In the genomic region with DNA sequence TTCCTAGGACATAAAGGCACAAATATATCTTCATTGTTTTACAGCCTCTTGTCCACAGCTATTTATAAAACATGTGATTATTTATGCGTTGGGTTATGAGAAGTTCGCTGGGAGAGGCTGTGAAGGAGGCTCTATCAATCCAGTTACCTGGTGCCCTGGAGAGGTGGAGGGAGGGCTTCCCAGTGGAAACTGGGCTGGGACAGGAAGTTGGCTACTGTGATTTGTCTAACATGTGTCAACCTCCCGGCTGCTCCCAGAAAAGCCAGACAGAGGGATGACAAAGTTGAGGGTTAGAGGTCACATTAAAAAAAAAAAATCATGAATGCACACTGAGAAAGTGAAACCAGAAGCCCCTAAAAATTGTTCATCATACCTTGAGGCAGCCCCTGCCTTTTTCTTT, we compare ENCODE assay signal across 8 cellular contexts.
DNase-seq lines count a peak whose midpoint lies in the region; ATAC-seq, FAIRE-seq and TF ChIP-seq lines count a peak whose summit lies in the region.

No MANE protein-coding gene starts in this region.

- H2BK15ac ChIP-seq in H1 (ENCODE audit: low read length), result no peak overlapping the region

- no TSS peak for BruUV-seq in HepG2 (replicated peaks; lab: Mats Ljungman, UMichigan)

- H3K9me3 ChIP-seq in liver (ENCODE audit: control insufficient read depth in 4 of 4, low read length in 3 of 4), result no peaks in the 10 kb centered on the region
- no peaks in the 10 kb centered on the region for H3K9me3 ChIP-seq in HepG2 (ENCODE audit: low read length)
- no peaks in the 10 kb centered on the region for H3K9me3 ChIP-seq in H1 (ENCODE audit: insufficient read depth in 2 of 2, low read depth in 1 of 2, low read length in 1 of 2)
- H3K9me3 ChIP-seq in naive thymus-derived CD4-positive, alpha-beta T cell (ENCODE audit: control insufficient read depth in 2 of 3, low read length in 3 of 3), result no peaks in the 10 kb centered on the region
- no peaks in the 10 kb centered on the region for H3K9me3 ChIP-seq in vagina

- H4K20me1 ChIP-seq in HepG2 (ENCODE audit: insufficient read depth, low read length) (no peaks in the 10 kb centered on the region), H1 (replicated peaks in 1 of 2; ENCODE audit: control insufficient read depth in 1 of 2, insufficient read depth in 2 of 2, low read length in 2 of 2) (no peaks in the 10 kb centered on the region)

- H3K36me3 ChIP-seq in liver (ENCODE audit: control insufficient read depth in 4 of 4, insufficient read depth in 3 of 4, low read depth in 1 of 4, low read length in 3 of 4) (no peaks in the 10 kb centered on the region), HepG2 (replicated peaks in 1 of 2; ENCODE audit: control insufficient read depth in 1 of 2, insufficient read depth in 2 of 2, low read length in 2 of 2) (no peaks in the 10 kb centered on the region), H1 (ENCODE audit: control insufficient read depth in 2 of 4, insufficient read depth in 4 of 4, low read length in 3 of 4) (no peaks in the 10 kb centered on the region), vagina (no peaks in the 10 kb centered on the region)
- no peaks in the 10 kb centered on the region for H3K36me3 ChIP-seq in naive thymus-derived CD4-positive, alpha-beta T cell (ENCODE audit: control insufficient read depth in 2 of 3, insufficient read depth in 3 of 3, low read length in 3 of 3)

- H3K18ac ChIP-seq in H1 (ENCODE audit: extremely low read depth, low read length), result no peak overlapping the region

- H2AFZ ChIP-seq in HepG2 (ENCODE audit: low read length), result no peak overlapping the region
- 0 out of 2 replicates have a peak overlapping the region, but pooled peaks have one; percentile 95 for H2AFZ ChIP-seq in H1 (ENCODE audit: low read length)

- peak overlapping the region in 2 of 3 donors; percentile 90 to 95 for H3K4me3 ChIP-seq in liver (ENCODE audit: low read depth in 1 of 3, low read length in 3 of 3)
- 0 out of 6 replicates have a peak overlapping the region, but pooled peaks of 1 of the 3 experiments have one; percentile 30 for H3K4me3 ChIP-seq in HepG2 (replicated peaks in 1 of 3; ENCODE audit: insufficient read depth in 1 of 3, low read depth in 2 of 3, low read length in 3 of 3)
- H3K4me3 ChIP-seq in H1 (ENCODE audit: extremely low read depth in 1 of 4, insufficient read depth in 2 of 4, low read depth in 3 of 4, low read length in 4 of 4), result no peak overlapping the region
- H3K4me3 ChIP-seq in naive thymus-derived CD4-positive, alpha-beta T cell (ENCODE audit: low read length), result no peak overlapping the region
- peak overlapping the region; percentile 55 to 59 for H3K4me3 ChIP-seq in vagina

- in situ Hi-C loops in HepG2 (cut with HindIII; ENCODE audit: extremely low pct_ligation_motif_present, low pct_unique_long_range_greater_than_20kb), result no loop called here

- no peak overlapping the region for H2BK20ac ChIP-seq in H1 (ENCODE audit: low read length)

- peaks cover 0 to 2% (median 0%) of the 10 kb centered on the region in 11 donors for H3K9me3 Mint-ChIP-seq in naive thymus-derived CD4-positive, alpha-beta T cell

- peak overlapping the region in 1 of 2 donors; percentile 86 for H3K9ac ChIP-seq in liver (ENCODE audit: low read depth in 1 of 2, low read length in 2 of 2)
- H3K9ac ChIP-seq in HepG2 (ENCODE audit: insufficient read depth, low read depth, low read length), result no peak overlapping the region
- no peak overlapping the region for H3K9ac ChIP-seq in H1 (replicated peaks in 1 of 4; ENCODE audit: extremely low read depth in 1 of 4, low read depth in 3 of 4, low read length in 3 of 4)

- H3K4me2 ChIP-seq in HepG2 (ENCODE audit: low read depth, low read length) (no peak overlapping the region), H1 (ENCODE audit: insufficient read depth in 1 of 2, low read depth in 2 of 2, low read length in 2 of 2) (peak overlapping the region in 1 of 2 experiments; percentile 69; a peak in 1 of 4 replicates)

- H3K23me2 ChIP-seq in H1 (ENCODE audit: low read depth, low read length), result 0 out of 2 replicates have a peak, but pooled peaks cover 2% of the 10 kb centered on the region

- H3K14ac ChIP-seq in H1 (ENCODE audit: insufficient read length), result no peak overlapping the region

- H4K91ac ChIP-seq in H1 (replicated peaks; ENCODE audit: insufficient read length, low read length), result no peak overlapping the region

- ATAC-seq in HepG2, result no peak
- ATAC-seq in naive thymus-derived CD4-positive, alpha-beta T cell, result no peak
- no peak for ATAC-seq in HG02798 (IDR thresholded peaks at IDR 0.05; ENCODE audit: poor library complexity, unreplicated experiment)

- H2BK120ac ChIP-seq in H1 (replicated peaks; ENCODE audit: low read depth, low read length), result no peak overlapping the region

- H3K23ac ChIP-seq in H1 (ENCODE audit: insufficient read length), result no peak overlapping the region

- H3K27me3 Mint-ChIP-seq in naive thymus-derived CD4-positive, alpha-beta T cell, result peaks cover 13 to 47% (median 33%) of the 10 kb centered on the region in 5 donors

- H3K36me3 Mint-ChIP-seq in naive thymus-derived CD4-positive, alpha-beta T cell, result no peaks in the 10 kb centered on the region

- no peak for TF ChIP-seq RAD21 in liver (IDR thresholded peaks at IDR 0.05)
- no peak for TF ChIP-seq RAD21 in HepG2 (CRISPR knock-in tag; IDR thresholded peaks at IDR 0.05)
- TF ChIP-seq RAD21 in H1 (IDR thresholded peaks at IDR 0.05 in 1 of 2, conservative IDR thresholded peaks at IDR 0.05 in 1 of 2; ENCODE audit: low read depth in 2 of 2, low read length in 2 of 2), result no peak

- peaks cover 0 to 9% (median 6%) of the 10 kb centered on the region in 7 donors for H3K4me1 Mint-ChIP-seq in naive thymus-derived CD4-positive, alpha-beta T cell

- H3K4me1 ChIP-seq in liver (ENCODE audit: control insufficient read depth in 4 of 4, insufficient read depth in 4 of 4, low read length in 3 of 4) (peaks cover 0 to 12% (median 4%) of the 10 kb centered on the region in 4 donors), HepG2 (ENCODE audit: insufficient read depth, low read length) (no peaks in the 10 kb centered on the region), H1 (replicated peaks in 1 of 4; ENCODE audit: control insufficient read depth in 3 of 4, insufficient read depth in 4 of 4, low read length in 3 of 4) (peaks cover 2 to 5% (median 3%) of the 10 kb centered on the region in 4 experiments; a peak in 6 of 7 replicates), vagina (peaks cover 15% of the 10 kb centered on the region)
- no peaks in the 10 kb centered on the region for H3K4me1 ChIP-seq in naive thymus-derived CD4-positive, alpha-beta T cell (ENCODE audit: control insufficient read depth in 2 of 2, insufficient read depth in 2 of 2, low read length in 2 of 2)

- no peak overlapping the region for H2BK12ac ChIP-seq in H1 (ENCODE audit: low read depth, low read length)

- H3K79me2 ChIP-seq in HepG2 (ENCODE audit: insufficient read depth, low read length) (no peaks in the 10 kb centered on the region), H1 (ENCODE audit: control insufficient read depth in 1 of 2, insufficient read depth in 2 of 2, low read length in 2 of 2) (no peaks in the 10 kb centered on the region)

- H3K27ac ChIP-seq in liver (ENCODE audit: low read depth in 1 of 2, low read length in 2 of 2) (peak overlapping the region; percentile 91 to 95), HepG2 (ENCODE audit: extremely low read length, insufficient read depth, low read length) (no peak overlapping the region), H1 (ENCODE audit: low read depth, low read length) (no peak overlapping the region), vagina (peak overlapping the region; percentile 75)
- no peak overlapping the region for H3K27ac ChIP-seq in naive thymus-derived CD4-positive, alpha-beta T cell (ENCODE audit: low read depth, low read length)

- WGBS in liver, result 37% methylated on average over 3 of the region's 3 CpGs
- WGBS in HepG2 (ENCODE audit: low lambda C conversion rate), result 15% methylated on average over 3 of the region's 3 CpGs
- WGBS in H1 (ENCODE audit: extremely low coverage in 1 of 2, insufficient coverage in 1 of 2, insufficient read length in 1 of 2, insufficient replicate concordance in 2 of 2, low coverage in 1 of 2, low lambda C conversion rate in 2 of 2, missing lambda C conversion rate in 1 of 2), 2 experiments, result 86% methylated on average over 3 of the region's 3 CpGs; no CpG with 5 or more reads in 1 of the 2 experiments

- POLR2A ChIA-PET in HepG2 (lab: Yijun Ruan, JAX), result no interaction called here
- POLR2A ChIA-PET in H1 (lab: Charles Lee; ENCODE audit: partially characterized antibody), result no interaction called here
- POLR2A ChIA-PET in naive thymus-derived CD4-positive, alpha-beta T cell (lab: Charles Lee), result no interaction called here

- H3K27ac Mint-ChIP-seq in naive thymus-derived CD4-positive, alpha-beta T cell, result no peak overlapping the region

- H3K27me3 ChIP-seq in liver (ENCODE audit: control insufficient read depth in 4 of 4, insufficient read depth in 4 of 4, low read length in 3 of 4) (no peaks in the 10 kb centered on the region), HepG2 (ENCODE audit: control insufficient read depth in 1 of 2, insufficient read depth in 2 of 2, low read length in 2 of 2) (peaks cover 0 to 5% of the 10 kb centered on the region in 2 experiments; a peak in 1 of 5 replicates), H1 (replicated peaks in 1 of 4; ENCODE audit: control insufficient read depth in 3 of 4, extremely low read depth in 1 of 4, insufficient read depth in 3 of 4, low read length in 3 of 4) (peaks cover 0 to 11% (median 5%) of the 10 kb centered on the region in 4 experiments; a peak in 3 of 7 replicates), vagina (no peaks in the 10 kb centered on the region)
- no peaks in the 10 kb centered on the region for H3K27me3 ChIP-seq in naive thymus-derived CD4-positive, alpha-beta T cell (ENCODE audit: control insufficient read depth in 2 of 2, insufficient read depth in 2 of 2, low read length in 2 of 2)

- intact Hi-C loops in HepG2 (cut with micrococcal nuclease; ENCODE audit: unreplicated experiment), result no loop called here
- intact Hi-C loops in naive thymus-derived CD4-positive, alpha-beta T cell (cut with micrococcal nuclease), result no loop called here
- intact Hi-C loops in vagina (cut with DNase I), result no loop called here

- TF ChIP-seq EP300 in HepG2 (IDR thresholded peaks at IDR 0.05; ENCODE audit: low read depth in 2 of 2, low read length in 2 of 2), result no peak
- no peak for TF ChIP-seq EP300 in HepG2 (CRISPR knock-in tag; IDR thresholded peaks at IDR 0.05; ENCODE audit: borderline replicate concordance)
- TF ChIP-seq EP300 in H1 (IDR thresholded peaks at IDR 0.05; ENCODE audit: borderline replicate concordance in 1 of 2, low read depth in 2 of 2, low read length in 2 of 2), result no peak

- CTCF ChIA-PET in HepG2 (lab: Yijun Ruan, JAX; ENCODE audit: low intra/inter-chr PET ratio, low total read pairs), result no interaction called here
- CTCF ChIA-PET in H1 (lab: Charles Lee; ENCODE audit: partially characterized antibody), result interaction anchor here (0.6 to 2.0 kb wide), 6 partner anchors 7 to 303 kb away, joined by 3 to 10 read pairs (median 4); no protein-coding TSS in a partner anchor
- CTCF ChIA-PET in naive thymus-derived CD4-positive, alpha-beta T cell (lab: Charles Lee), result no interaction called here

- no peak overlapping the region for H3K4ac ChIP-seq in H1 (replicated peaks; ENCODE audit: insufficient read length, low read depth, low read length)

- no peak overlapping the region for H4K5ac ChIP-seq in H1 (ENCODE audit: insufficient read length, low read depth, low read length)

- H3K56ac ChIP-seq in H1 (replicated peaks; ENCODE audit: insufficient read length, low read depth, low read length), result no peak overlapping the region

- no peaks in the 10 kb centered on the region for H3K79me1 ChIP-seq in H1 (ENCODE audit: low read depth, low read length)

- no peak for FAIRE-seq in HepG2 (lab: Jason Lieb, UNC)
- FAIRE-seq in H1 (lab: Jason Lieb, UNC), result no peak

- DNase-seq in HepG2 (ENCODE audit: low spot score) (no peak), H1 (ENCODE audit: low read depth in 1 of 2, low spot score in 2 of 2) (no peak), vagina (ENCODE audit: extremely low spot score in 2 of 2) (no peak), erythroblast (lab: John Stamatoyannopoulos, UW) (no peak), NCI-H748 (lab: John Stamatoyannopoulos, UW; ENCODE audit: unreplicated experiment) (no peak)
- DNase-seq in naive thymus-derived CD4-positive, alpha-beta T cell, result no peak

- peak overlapping the region in 8 of 10 donors; percentile 4 to 82 (median 62) for H3K4me3 Mint-ChIP-seq in naive thymus-derived CD4-positive, alpha-beta T cell

- H2AK5ac ChIP-seq in H1 (ENCODE audit: low read depth, low read length), result no peak overlapping the region

- TF ChIP-seq POLR2A in HepG2 (IDR thresholded peaks at IDR 0.05; ENCODE audit: insufficient read depth in 1 of 2, low read depth in 2 of 2, low read length in 2 of 2) (no peak), H1 (IDR thresholded peaks at IDR 0.05; ENCODE audit: control extremely low read depth in 1 of 2, low read depth in 2 of 2, low read length in 2 of 2) (no peak), vagina (IDR thresholded peaks at IDR 0.05) (no peak), erythroblast (IDR thresholded peaks at IDR 0.05; ENCODE audit: low read length) (no peak)

- no peak for TF ChIP-seq CTCF in liver (IDR thresholded peaks at IDR 0.05; ENCODE audit: low read depth, low read length, missing input control)
- TF ChIP-seq CTCF in HepG2 (CRISPR knock-in tag; IDR thresholded peaks at IDR 0.05), result no peak
- no peak for TF ChIP-seq CTCF in H1 (IDR thresholded peaks at IDR 0.05; ENCODE audit: control extremely low read depth in 1 of 3, insufficient read depth in 1 of 3, low read depth in 1 of 3, low read length in 3 of 3)
- TF ChIP-seq CTCF in vagina (IDR thresholded peaks at IDR 0.05), result no peak

- H2BK5ac ChIP-seq in H1 (ENCODE audit: low read depth, low read length), result no peak overlapping the region

- H4K8ac ChIP-seq in H1 (ENCODE audit: extremely low read depth, insufficient read depth, low read length), result no peak overlapping the region

Comparison
In these comparisons a context has a peak if more than half of its experiments do, and no peak if none do; other contexts are left out.
1. H3K27ac ChIP-seq: peak in liver (2 of 2) and vagina (single experiment); none in HepG2 (single experiment), H1 (single experiment) and naive thymus-derived CD4-positive, alpha-beta T cell (single experiment).
2. H3K4me3 ChIP-seq: peak in liver (2 of 3) and vagina (2 of 2); none in H1 (0 of 4) and naive thymus-derived CD4-positive, alpha-beta T cell (single experiment).